ENCODE assay signal across 23 cellular contexts in genomic region chr17:47238321-47239010, GRCh38. TPM values are rescaled to one million over a fixed set of nuclear protein-coding genes. Genes with fewer than 3 reads are reported as not detected.
A peak's percentile ranks its signal among the peaks of the same experiment; 100 is the strongest.
DNase-seq lines count a peak whose midpoint lies in the region; ATAC-seq, FAIRE-seq and TF ChIP-seq lines count a peak whose summit lies in the region.
"Had no signal": no experiment of that assay in that cellular context is flagged by ENCODE, and none has a peak within 500 bp of the region (broad histone marks: within the 10 kb centered on the region; RNA-seq: fewer than 3 reads in every experiment).

No MANE protein-coding gene starts in this region.

- H4K5ac ChIP-seq in IMR-90 (ENCODE audit: low read depth, low read length), result no peak overlapping the region

- H3K36me3 ChIP-seq in cardiac muscle cell, result peaks cover 24% of the 10 kb centered on the region
- H3K36me3 ChIP-seq in right atrium auricular region, result peaks cover 25% of the 10 kb centered on the region
- no peaks in the 10 kb centered on the region for H3K36me3 ChIP-seq in IMR-90 (ENCODE audit: control insufficient read depth, insufficient read depth, low read length)
- H3K36me3 ChIP-seq in endothelial cell of umbilical vein (ENCODE audit: control insufficient read depth in 2 of 2, extremely low read depth in 1 of 2, insufficient read depth in 2 of 2, low read length in 2 of 2), result no peaks in the 10 kb centered on the region
- no peaks in the 10 kb centered on the region for H3K36me3 ChIP-seq in tibial artery
- H3K36me3 ChIP-seq: HAP-1 had no signal

- peak overlapping the region; percentile 39; the same call in 1 of the 2 replicates for H4K91ac ChIP-seq in IMR-90 (ENCODE audit: insufficient read depth, low read depth, low read length)

- H3K9me1 ChIP-seq in IMR-90 (ENCODE audit: insufficient read depth, low read length) (peaks cover 13% of the 10 kb centered on the region), endothelial cell of umbilical vein (replicated peaks; ENCODE audit: control insufficient read depth, extremely low read depth, insufficient read depth, low read length) (no peaks in the 10 kb centered on the region)

- H3K56ac ChIP-seq in IMR-90 (ENCODE audit: extremely low read depth, insufficient read depth, low read length), result no peak overlapping the region

- H2BK5ac ChIP-seq in IMR-90 (ENCODE audit: low read depth, low read length, poor library complexity, severe bottlenecking), result peak overlapping the region; percentile 31

- H2AFZ ChIP-seq in IMR-90 (replicated peaks; ENCODE audit: low read length, poor library complexity) (no peak overlapping the region), endothelial cell of umbilical vein (ENCODE audit: low read depth, low read length) (no peak overlapping the region)

- H2BK120ac ChIP-seq in IMR-90 (ENCODE audit: low read depth, low read length), result peak overlapping the region; percentile 3

- dilution Hi-C loops in IMR-90 (cut with HindIII; ENCODE audit: low sequenced_read_pairs, unreplicated experiment), result no loop called here
- dilution Hi-C loops in endothelial cell of umbilical vein (cut with MboI; ENCODE audit: extremely low pct_ligation_motif_present, low sequenced_read_pairs), result no loop called here

- BruUV-seq in IMR-90 (replicated peaks; lab: Mats Ljungman, UMichigan), result no TSS peak
- BruUV-seq in endothelial cell of umbilical vein (replicated peaks; lab: Mats Ljungman, UMichigan), result no TSS peak

- H3K4me1 Mint-ChIP-seq in stimulated activated naive B cell treated with anti-CD40 and anti-IgM and Interleukin-4, amounts not matched to agents 10 μg/mL and 1 μg/mL and 100 μg/mL, for 72 hours, result peaks cover 18 to 22% of the 10 kb centered on the region in 2 donors
- H3K4me1 Mint-ChIP-seq in activated CD4-positive, alpha-beta memory T cell treated with anti-CD3 and anti-CD28 coated beads, Interleukin-2, amount 10 ng/mL, durations not matched to agents 7 days and 5 days, result peaks cover 12% of the 10 kb centered on the region

- H3K18ac ChIP-seq in IMR-90 (ENCODE audit: low read depth, low read length), result no peak overlapping the region; the same call in 1 of the 2 replicates

- no peak for FAIRE-seq in endothelial cell of umbilical vein (lab: Jason Lieb, UNC)
- FAIRE-seq: GM12878, HepG2 had no signal

- H4K20me1 ChIP-seq in IMR-90 (ENCODE audit: insufficient read depth, low read length) (no peaks in the 10 kb centered on the region), endothelial cell of umbilical vein (replicated peaks; ENCODE audit: control insufficient read depth, extremely low read depth, insufficient read depth, low read length) (no peaks in the 10 kb centered on the region)

- no peak overlapping the region for H2BK20ac ChIP-seq in IMR-90 (ENCODE audit: low read depth, low read length)

- H3K27me3 Mint-ChIP-seq in stimulated activated naive B cell treated with anti-CD40 and anti-IgM and Interleukin-4, amounts not matched to agents 10 μg/mL and 1 μg/mL and 100 μg/mL, for 72 hours, result no peaks in the 10 kb centered on the region
- H3K27me3 Mint-ChIP-seq in activated CD4-positive, alpha-beta memory T cell treated with anti-CD3 and anti-CD28 coated beads, Interleukin-2, amount 10 ng/mL, durations not matched to agents 7 days and 5 days, result peaks cover 10% of the 10 kb centered on the region
- H3K27me3 Mint-ChIP-seq: CD4-positive, CD25-positive, alpha-beta regulatory T cell had no signal

- H3K79me1 ChIP-seq in IMR-90 (ENCODE audit: low read depth in 1 of 2, low read length in 2 of 2), result no peaks in the 10 kb centered on the region

- in situ Hi-C loops in IMR-90 (cut with MboI; ENCODE audit: low sequenced_read_pairs), result no loop called here

- H3K4ac ChIP-seq in IMR-90 (ENCODE audit: low read depth, low read length), result peak overlapping the region; percentile 97

- H3K23ac ChIP-seq in IMR-90 (ENCODE audit: low read depth, low read length), result no peak overlapping the region

- H4K8ac ChIP-seq in IMR-90 (ENCODE audit: low read depth in 2 of 2, low read length in 2 of 2), result peak overlapping the region in 1 of 2 experiments; percentile 89; a peak in 1 of 4 replicates

- H3K4me2 ChIP-seq in IMR-90 (ENCODE audit: low read depth, low read length) (no peak overlapping the region), endothelial cell of umbilical vein (ENCODE audit: insufficient read depth, low read length) (no peak overlapping the region)

- POLR2A ChIA-PET in IMR-90 (lab: Charles Lee; ENCODE audit: unreplicated experiment) (no interaction called here), endothelial cell of umbilical vein (lab: Charles Lee) (no interaction called here)
- POLR2A ChIA-PET in activated CD4-positive, alpha-beta memory T cell treated with anti-CD3 and anti-CD28 coated beads, Interleukin-2, amount 10 ng/mL, durations not matched to agents 7 days and 5 days (lab: Charles Lee), result no interaction called here

- no peak for TF ChIP-seq CTCF in cardiac muscle cell (IDR thresholded peaks at IDR 0.05; ENCODE audit: low read depth, low read length)
- no peak for TF ChIP-seq CTCF in right atrium auricular region (IDR thresholded peaks at IDR 0.05)
- TF ChIP-seq CTCF in IMR-90 (conservative IDR thresholded peaks at IDR 0.05; ENCODE audit: low read depth, low read length), result no peak
- TF ChIP-seq CTCF in endothelial cell of umbilical vein (IDR thresholded peaks at IDR 0.05; ENCODE audit: extremely low read depth in 1 of 2, insufficient read depth in 1 of 2, low read depth in 1 of 2, low read length in 2 of 2), result no peak
- no peak for TF ChIP-seq CTCF in tibial artery (IDR thresholded peaks at IDR 0.05)

- intact Hi-C loops in IMR-90 (cut with micrococcal nuclease), result no loop called here
- intact Hi-C loops in endothelial cell of umbilical vein (cut with micrococcal nuclease), result no loop called here
- intact Hi-C loops in tibial artery (cut with DNase I; ENCODE audit: low total_unique reads), result no loop called here

- H2BK15ac ChIP-seq in IMR-90 (ENCODE audit: low read depth, low read length), result peak overlapping the region; percentile 96; the same call in 2 of the 3 replicates

- DNase-seq in cardiac muscle cell (ENCODE audit: low read depth in 1 of 2, low spot score in 1 of 2) (no peak), right atrium auricular region (ENCODE audit: low spot score) (no peak), IMR-90 (no peak), endothelial cell of umbilical vein (ENCODE audit: low read depth, low spot score) (no peak), tibial artery (no peak), middle frontal gyrus (ENCODE audit: extremely low spot score, low spot score) (no peak)
- no peak for DNase-seq in stimulated activated naive B cell treated with anti-CD40 and anti-IgM and Interleukin-4, amounts not matched to agents 10 μg/mL and 1 μg/mL and 100 μg/mL, for 72 hours
- no peak for DNase-seq in activated CD4-positive, alpha-beta memory T cell treated with anti-CD3 and anti-CD28 coated beads, Interleukin-2, amount 10 ng/mL, durations not matched to agents 7 days and 5 days
- DNase-seq: 8988T; C1 segment of cervical spinal cord; CD4-positive, CD25-positive, alpha-beta regulatory T cell; CD8-positive, alpha-beta memory T cell; COR-L47; DMS 273 treated with DMSO at 0.1 percent for 48 hours; DMS53; DND-41; EL; GOT3 had no signal

- WGBS in IMR-90 (ENCODE audit: extremely low coverage in 2 of 2, insufficient read length in 1 of 2), 2 experiments, result 89% methylated on average over 5 of the region's 29 CpGs; no CpG with 5 or more reads in 1 of the 2 experiments

- ATAC-seq in IMR-90 (ENCODE audit: low read depth), result no peak
- ATAC-seq in stimulated activated naive B cell treated with anti-CD40 and anti-IgM and Interleukin-4, amounts not matched to agents 10 μg/mL and 1 μg/mL and 100 μg/mL, for 72 hours (replicated peaks), result no peak
- ATAC-seq: GM12878 had no signal

- peak overlapping the region; percentile 36; the same call in 1 of the 2 replicates for H2AK5ac ChIP-seq in IMR-90 (ENCODE audit: low read depth, low read length)

- no peaks in the 10 kb centered on the region for H3K9me3 ChIP-seq in cardiac muscle cell (ENCODE audit: low read depth)
- H3K9me3 ChIP-seq in right atrium auricular region, result no peaks in the 10 kb centered on the region
- no peaks in the 10 kb centered on the region; the same call in 1 of the 2 replicates for H3K9me3 ChIP-seq in IMR-90 (ENCODE audit: control insufficient read depth, insufficient read depth, low read length)
- no peaks in the 10 kb centered on the region for H3K9me3 ChIP-seq in endothelial cell of umbilical vein (replicated peaks; ENCODE audit: control insufficient read depth, insufficient read depth, low read length)
- H3K9me3 ChIP-seq in tibial artery, result no peaks in the 10 kb centered on the region
- H3K9me3 ChIP-seq: HAP-1 had no signal

- H3K9ac ChIP-seq in IMR-90 (ENCODE audit: low read depth, low read length) (no peak overlapping the region), endothelial cell of umbilical vein (replicated peaks; ENCODE audit: extremely low read depth, insufficient read depth, low read length) (no peak overlapping the region)

- TF ChIP-seq POLR2A in IMR-90 (IDR thresholded peaks at IDR 0.05; ENCODE audit: low read depth, low read length) (no peak), endothelial cell of umbilical vein (IDR thresholded peaks at IDR 0.05; ENCODE audit: low read depth, low read length) (no peak)

- no peak overlapping the region for H3K4me3 Mint-ChIP-seq in stimulated activated naive B cell treated with anti-CD40 and anti-IgM and Interleukin-4, amounts not matched to agents 10 μg/mL and 1 μg/mL and 100 μg/mL, for 72 hours
- H3K4me3 Mint-ChIP-seq in activated CD4-positive, alpha-beta memory T cell treated with anti-CD3 and anti-CD28 coated beads, Interleukin-2, amount 10 ng/mL, durations not matched to agents 7 days and 5 days, result no peak overlapping the region
- H3K4me3 Mint-ChIP-seq: CD4-positive, CD25-positive, alpha-beta regulatory T cell; CD8-positive, alpha-beta memory T cell had no signal

- H3K4me3 ChIP-seq in cardiac muscle cell (no peak overlapping the region), right atrium auricular region (no peak overlapping the region), IMR-90 (ENCODE audit: insufficient read depth, low read depth, low read length) (no peak overlapping the region), endothelial cell of umbilical vein (replicated peaks in 1 of 3; ENCODE audit: insufficient read depth in 1 of 3, low read depth in 1 of 3, low read length in 3 of 3) (no peak overlapping the region), tibial artery (no peak overlapping the region)
- H3K4me3 ChIP-seq: GM12878, HAP-1 had no signal

- CTCF ChIA-PET in IMR-90 (lab: Yijun Ruan, JAX), result no interaction called here
- CTCF ChIA-PET in endothelial cell of umbilical vein (lab: Charles Lee), result interaction anchor here (3.5 kb wide), 1 partner anchor 77 kb away, joined by 53 read pairs; no protein-coding TSS in a partner anchor
- CTCF ChIA-PET in activated CD4-positive, alpha-beta memory T cell treated with anti-CD3 and anti-CD28 coated beads, Interleukin-2, amount 10 ng/mL, durations not matched to agents 7 days and 5 days (lab: Charles Lee), result no interaction called here

- H3K27me3 ChIP-seq in cardiac muscle cell (no peaks in the 10 kb centered on the region), right atrium auricular region (no peaks in the 10 kb centered on the region), IMR-90 (ENCODE audit: control insufficient read depth, insufficient read depth, low read length) (no peaks in the 10 kb centered on the region), endothelial cell of umbilical vein (ENCODE audit: control insufficient read depth in 2 of 2, insufficient read depth in 2 of 2, low read length in 2 of 2) (no peaks in the 10 kb centered on the region), tibial artery (no peaks in the 10 kb centered on the region)

- peak overlapping the region; percentile 75 for H3K27ac ChIP-seq in cardiac muscle cell
- peak overlapping the region in 1 of 2 donors; percentile 88 for H3K27ac ChIP-seq in right atrium auricular region
- no peak overlapping the region; the same call in 1 of the 2 replicates for H3K27ac ChIP-seq in IMR-90 (ENCODE audit: insufficient read depth, low read length)
- peak overlapping the region; percentile 100 for H3K27ac ChIP-seq in endothelial cell of umbilical vein (ENCODE audit: insufficient read depth, low read depth, low read length)
- peak overlapping the region; percentile 77 to 87 for H3K27ac ChIP-seq in tibial artery

- H3K27ac Mint-ChIP-seq in stimulated activated naive B cell treated with anti-CD40 and anti-IgM and Interleukin-4, amounts not matched to agents 10 μg/mL and 1 μg/mL and 100 μg/mL, for 72 hours, result no peak overlapping the region
- no peak overlapping the region for H3K27ac Mint-ChIP-seq in activated CD4-positive, alpha-beta memory T cell treated with anti-CD3 and anti-CD28 coated beads, Interleukin-2, amount 10 ng/mL, durations not matched to agents 7 days and 5 days
- H3K27ac Mint-ChIP-seq: CD4-positive, CD25-positive, alpha-beta regulatory T cell; CD8-positive, alpha-beta memory T cell had no signal

- TF ChIP-seq RAD21 in IMR-90 (IDR thresholded peaks at IDR 0.05; ENCODE audit: low read length), result no peak

- H3K9me3 Mint-ChIP-seq in stimulated activated naive B cell treated with anti-CD40 and anti-IgM and Interleukin-4, amounts not matched to agents 10 μg/mL and 1 μg/mL and 100 μg/mL, for 72 hours, result peaks cover 4 to 5% of the 10 kb centered on the region in 2 donors
- H3K9me3 Mint-ChIP-seq in activated CD4-positive, alpha-beta memory T cell treated with anti-CD3 and anti-CD28 coated beads, Interleukin-2, amount 10 ng/mL, durations not matched to agents 7 days and 5 days, result no peaks in the 10 kb centered on the region
- H3K9me3 Mint-ChIP-seq: CD4-positive, CD25-positive, alpha-beta regulatory T cell; CD8-positive, alpha-beta memory T cell had no signal

- H3K14ac ChIP-seq in IMR-90 (replicated peaks; ENCODE audit: low read depth, low read length), result no peak overlapping the region

- H3K4me1 ChIP-seq in cardiac muscle cell (ENCODE audit: low read depth), result peaks cover 14% of the 10 kb centered on the region
- peaks cover 0 to 20% of the 10 kb centered on the region in 2 donors for H3K4me1 ChIP-seq in right atrium auricular region
- peaks cover 9% of the 10 kb centered on the region for H3K4me1 ChIP-seq in IMR-90 (ENCODE audit: control insufficient read depth, insufficient read depth, low read length)
- peaks cover 24% of the 10 kb centered on the region for H3K4me1 ChIP-seq in endothelial cell of umbilical vein (ENCODE audit: control insufficient read depth, extremely low read depth, insufficient read depth, low read length)
- H3K4me1 ChIP-seq in tibial artery, result peaks cover 6 to 21% (median 16%) of the 10 kb centered on the region in 4 donors
- H3K4me1 ChIP-seq: HAP-1 had no signal

- H3K79me2 ChIP-seq in endothelial cell of umbilical vein (ENCODE audit: control insufficient read depth, insufficient read depth, low read length), result no peaks in the 10 kb centered on the region

- H2AK9ac ChIP-seq in IMR-90 (replicated peaks; ENCODE audit: low read depth, low read length, poor library complexity), result no peak overlapping the region

- peaks cover 7% of the 10 kb centered on the region in 2 donors for H3K36me3 Mint-ChIP-seq in stimulated activated naive B cell treated with anti-CD40 and anti-IgM and Interleukin-4, amounts not matched to agents 10 μg/mL and 1 μg/mL and 100 μg/mL, for 72 hours
- H3K36me3 Mint-ChIP-seq in activated CD4-positive, alpha-beta memory T cell treated with anti-CD3 and anti-CD28 coated beads, Interleukin-2, amount 10 ng/mL, durations not matched to agents 7 days and 5 days (ENCODE audit: low read depth), result no peaks in the 10 kb centered on the region
- H3K36me3 Mint-ChIP-seq: CD4-positive, CD25-positive, alpha-beta regulatory T cell; CD8-positive, alpha-beta memory T cell had no signal

RNA-seq across cellular contexts. Expression of gene ITGB3, which starts 15.2 kb away (rescaled TPM):
- total RNA-seq in cardiac muscle cell (11.8 and 20.0 TPM in 2 replicates), right atrium auricular region (10 to 100 TPM in 1 of 2 donors, 1 to 10 TPM in 1; 3.0 to 13.6 TPM), IMR-90 (2012; rRNA removed) (14.4 and 17.6 TPM in 2 replicates), endothelial cell of umbilical vein (49.9 and 60.0 TPM in 2 replicates)
- polyA plus RNA-seq in cardiac muscle cell (4.6 and 6.9 TPM in 2 replicates), IMR-90 (2012; rRNA removed) (9.0 and 9.8 TPM in 2 replicates), endothelial cell of umbilical vein (50.2 and 55.8 TPM in 2 replicates)
- polyA plus RNA-seq in IMR-90 (2012; cell fraction: cytosol; rRNA removed), result 5.7 and 6.6 TPM in 2 replicates
- polyA plus RNA-seq in IMR-90 (2012; cell fraction: nucleus; rRNA removed; ENCODE audit: low replicate concordance), result 2.9 and 7.5 TPM in 2 replicates
- polyA plus RNA-seq in endothelial cell of umbilical vein (2011; cell fraction: cytosol; rRNA removed), result 44.2 and 44.7 TPM in 2 replicates
- 57.4 and 59.9 TPM in 2 replicates for polyA plus RNA-seq in endothelial cell of umbilical vein (2011; cell fraction: nucleus; rRNA removed)
- polyA plus RNA-seq in endothelial cell of umbilical vein (2012), result 104 and 109 TPM in 2 replicates
- polyA minus RNA-seq in endothelial cell of umbilical vein, result 166 and 198 TPM in 2 replicates
- not detected for polyA minus RNA-seq in endothelial cell of umbilical vein (2011; cell fraction: cytosol; rRNA and poly(A)+ RNA removed)
- polyA minus RNA-seq in endothelial cell of umbilical vein (2011; cell fraction: nucleus; rRNA and poly(A)+ RNA removed), result 57.6 and 72.7 TPM in 2 replicates
- 1 to 10 TPM; 1.9 to 2.2 TPM for total RNA-seq in activated CD4-positive, alpha-beta memory T cell treated with anti-CD3 and anti-CD28 coated beads, Interleukin-2, amount 10 ng/mL, durations not matched to agents 7 days and 5 days
- total RNA-seq: A673, G401 had no signal
- polyA plus RNA-seq: CD8-positive, alpha-beta memory T cell had no signal

RNA-seq across cellular contexts. Expression of gene MYL4, which starts 29.3 kb away (rescaled TPM):
- total RNA-seq in cardiac muscle cell (2,925 and 5,217 TPM in 2 replicates), right atrium auricular region (1,000 to 10,000 TPM; 3,895 to 5,829 TPM), IMR-90 (2012; rRNA removed) (0.28 TPM in 1 of 2 replicates, not detected in the other), endothelial cell of umbilical vein (1.9 and 2.0 TPM in 2 replicates)
- polyA plus RNA-seq in cardiac muscle cell (3,500 and 5,148 TPM in 2 replicates), IMR-90 (2012; rRNA removed) (0.20 TPM in 1 of 2 replicates, not detected in the other), endothelial cell of umbilical vein (1.5 and 2.1 TPM in 2 replicates)
- 0.14 TPM in 1 of 2 replicates, not detected in the other for polyA plus RNA-seq in IMR-90 (2012; cell fraction: cytosol; rRNA removed)
- polyA plus RNA-seq in IMR-90 (2012; cell fraction: nucleus; rRNA removed; ENCODE audit: low replicate concordance), result 0.41 and 0.42 TPM in 2 replicates
- polyA plus RNA-seq in endothelial cell of umbilical vein (2011; cell fraction: cytosol; rRNA removed), result 1.7 TPM in 2 replicates
- 4.0 and 4.4 TPM in 2 replicates for polyA plus RNA-seq in endothelial cell of umbilical vein (2011; cell fraction: nucleus; rRNA removed)
- polyA plus RNA-seq in endothelial cell of umbilical vein (2012), result 0.67 and 1.0 TPM in 2 replicates
- 6.7 and 7.5 TPM in 2 replicates for polyA minus RNA-seq in endothelial cell of umbilical vein
- polyA minus RNA-seq in endothelial cell of umbilical vein (2011; cell fraction: cytosol; rRNA and poly(A)+ RNA removed), result not detected
- polyA minus RNA-seq in endothelial cell of umbilical vein (2011; cell fraction: nucleus; rRNA and poly(A)+ RNA removed), result 1.3 and 2.5 TPM in 2 replicates
- not detected for total RNA-seq in activated CD4-positive, alpha-beta memory T cell treated with anti-CD3 and anti-CD28 coated beads, Interleukin-2, amount 10 ng/mL, durations not matched to agents 7 days and 5 days
- total RNA-seq: A673; CD4-positive, CD25-positive, alpha-beta regulatory T cell; CD8-positive, alpha-beta memory T cell; G401; HepG2 had no signal
- polyA plus RNA-seq: CD4-positive, CD25-positive, alpha-beta regulatory T cell; CD8-positive, alpha-beta memory T cell; HepG2 had no signal

RNA-seq across cellular contexts. Expression of gene CDC27, which starts 49.4 kb away (rescaled TPM):
- 54.5 and 85.4 TPM in 2 replicates for total RNA-seq in cardiac muscle cell
- 52.9 and 68.8 TPM in 2 replicates for polyA plus RNA-seq in cardiac muscle cell
- total RNA-seq in right atrium auricular region, result 10 to 100 TPM; 39.3 to 46.6 TPM
- 170 and 190 TPM in 2 replicates for total RNA-seq in IMR-90 (2012; rRNA removed)
- 47.7 and 57.9 TPM in 2 replicates for polyA plus RNA-seq in IMR-90 (2012; rRNA removed)
- 12.3 and 13.8 TPM in 2 replicates for polyA plus RNA-seq in IMR-90 (2012; cell fraction: cytosol; rRNA removed)
- 15.1 and 99.8 TPM in 2 replicates for polyA plus RNA-seq in IMR-90 (2012; cell fraction: nucleus; rRNA removed; ENCODE audit: low replicate concordance)
- total RNA-seq in endothelial cell of umbilical vein, result 172 and 179 TPM in 2 replicates
- polyA plus RNA-seq in endothelial cell of umbilical vein, result 76.1 and 77.2 TPM in 2 replicates
- 75.4 and 77.5 TPM in 2 replicates for polyA plus RNA-seq in endothelial cell of umbilical vein (2011; cell fraction: cytosol; rRNA removed)
- polyA plus RNA-seq in endothelial cell of umbilical vein (2011; cell fraction: nucleus; rRNA removed), result 130 and 136 TPM in 2 replicates
- 78.6 and 135 TPM in 2 replicates for polyA plus RNA-seq in endothelial cell of umbilical vein (2012)
- polyA minus RNA-seq in endothelial cell of umbilical vein, result 245 and 261 TPM in 2 replicates
- polyA minus RNA-seq in endothelial cell of umbilical vein (2011; cell fraction: cytosol; rRNA and poly(A)+ RNA removed), result 86.2 TPM
- 89.4 and 158 TPM in 2 replicates for polyA minus RNA-seq in endothelial cell of umbilical vein (2011; cell fraction: nucleus; rRNA and poly(A)+ RNA removed)
- total RNA-seq in activated CD4-positive, alpha-beta memory T cell treated with anti-CD3 and anti-CD28 coated beads, Interleukin-2, amount 10 ng/mL, durations not matched to agents 7 days and 5 days, result 100 to 1,000 TPM; 138 to 140 TPM

Comparison
In these comparisons a context has a peak if more than half of its experiments do, and no peak if none do; other contexts are left out.
1. RNA of gene MYL4, which starts 29.3 kb away (total RNA-seq): 3,895 to 5,829 TPM in right atrium auricular region and 2,925 to 5,217 TPM in cardiac muscle cell; 1.9 to 2.0 TPM in endothelial cell of umbilical vein, 0.28 TPM in IMR-90 and not detected in activated CD4-positive, alpha-beta memory T cell treated with anti-CD3 and anti-CD28 coated beads, Interleukin-2, amount 10 ng/mL, durations not matched to agents 7 days and 5 days; every median in the first group is over 100 times any median in the second.